Comparison of ENCODE assay signal across 4 cellular contexts in the genomic region with DNA sequence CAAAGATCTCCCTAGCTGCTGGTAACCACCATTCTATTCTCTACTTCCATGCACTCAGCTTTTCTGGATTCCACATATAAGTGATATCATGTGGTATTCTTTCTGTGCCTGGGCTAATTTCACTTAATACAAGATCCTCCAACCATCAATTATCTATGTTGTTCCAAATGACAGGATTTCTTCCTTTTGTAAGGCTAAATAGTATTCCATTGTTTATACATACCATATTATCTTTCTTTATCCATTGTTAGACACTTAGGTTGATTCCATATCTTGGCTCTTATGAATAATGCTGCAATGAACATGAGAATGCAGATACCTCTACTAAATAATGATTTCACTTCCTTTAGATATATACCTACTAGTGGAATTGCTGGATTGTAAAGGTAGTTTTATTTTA.
TF ChIP-seq lines count a peak whose summit lies in the region.

No MANE protein-coding gene starts in this region.

TF ChIP-seq in SK-N-SH treated with all-trans-retinoic acid at 6 μM for 48 hours, 23 proteins besides CTCF, POLR2A, EP300 and RAD21:
- peak; percentile 56; the same call in 1 of the 2 replicates for TF ChIP-seq ZNF8 (CRISPR knock-in tag; IDR thresholded peaks at IDR 0.05)
- no peak for TF ChIP-seq CSDC2 (CRISPR knock-in tag; IDR thresholded peaks at IDR 0.05)

TF ChIP-seq in SK-N-SH, 30 proteins besides CTCF, POLR2A, EP300 and RAD21:
- no peak for TF ChIP-seq EZH2phosphoT487 (IDR thresholded peaks at IDR 0.05; ENCODE audit: borderline replicate concordance, low read depth)
- no peak for TF ChIP-seq JUND (IDR thresholded peaks at IDR 0.05)
- no peak for TF ChIP-seq TAF1 (IDR thresholded peaks at IDR 0.05; ENCODE audit: borderline replicate concordance, low read depth, low read length)
- TF ChIP-seq MXI1 (IDR thresholded peaks at IDR 0.05; ENCODE audit: low read depth, low read length): no peak
- no peak for TF ChIP-seq RXRA (IDR thresholded peaks at IDR 0.05; ENCODE audit: borderline replicate concordance, low read depth)
- TF ChIP-seq, protein P1, sequence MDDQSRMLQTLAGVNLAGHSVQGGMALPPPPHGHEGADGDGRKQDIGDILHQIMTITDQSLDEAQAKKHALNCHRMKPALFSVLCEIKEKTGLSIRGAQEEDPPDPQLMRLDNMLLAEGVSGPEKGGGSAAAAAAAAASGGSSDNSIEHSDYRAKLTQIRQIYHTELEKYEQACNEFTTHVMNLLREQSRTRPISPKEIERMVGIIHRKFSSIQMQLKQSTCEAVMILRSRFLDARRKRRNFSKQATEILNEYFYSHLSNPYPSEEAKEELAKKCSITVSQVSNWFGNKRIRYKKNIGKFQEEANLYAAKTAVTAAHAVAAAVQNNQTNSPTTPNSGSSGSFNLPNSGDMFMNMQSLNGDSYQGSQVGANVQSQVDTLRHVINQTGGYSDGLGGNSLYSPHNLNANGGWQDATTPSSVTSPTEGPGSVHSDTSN (IDR thresholded peaks at IDR 0.05): no peak
- TF ChIP-seq FOXM1 (IDR thresholded peaks at IDR 0.05; ENCODE audit: low read depth): no peak
- no peak for TF ChIP-seq FOXJ3 (CRISPR knock-in tag; IDR thresholded peaks at IDR 0.05)
- TF ChIP-seq, protein P2, sequence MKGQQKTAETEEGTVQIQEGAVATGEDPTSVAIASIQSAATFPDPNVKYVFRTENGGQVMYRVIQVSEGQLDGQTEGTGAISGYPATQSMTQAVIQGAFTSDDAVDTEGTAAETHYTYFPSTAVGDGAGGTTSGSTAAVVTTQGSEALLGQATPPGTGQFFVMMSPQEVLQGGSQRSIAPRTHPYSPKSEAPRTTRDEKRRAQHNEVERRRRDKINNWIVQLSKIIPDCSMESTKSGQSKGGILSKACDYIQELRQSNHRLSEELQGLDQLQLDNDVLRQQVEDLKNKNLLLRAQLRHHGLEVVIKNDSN (IDR thresholded peaks at IDR 0.05; ENCODE audit: borderline replicate concordance, low read depth): no peak
- TF ChIP-seq, protein P3, sequence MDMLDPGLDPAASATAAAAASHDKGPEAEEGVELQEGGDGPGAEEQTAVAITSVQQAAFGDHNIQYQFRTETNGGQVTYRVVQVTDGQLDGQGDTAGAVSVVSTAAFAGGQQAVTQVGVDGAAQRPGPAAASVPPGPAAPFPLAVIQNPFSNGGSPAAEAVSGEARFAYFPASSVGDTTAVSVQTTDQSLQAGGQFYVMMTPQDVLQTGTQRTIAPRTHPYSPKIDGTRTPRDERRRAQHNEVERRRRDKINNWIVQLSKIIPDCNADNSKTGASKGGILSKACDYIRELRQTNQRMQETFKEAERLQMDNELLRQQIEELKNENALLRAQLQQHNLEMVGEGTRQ (IDR thresholded peaks at IDR 0.05; ENCODE audit: borderline replicate concordance, low read depth, low read length): no peak
TF ChIP-seq in SK-N-SH: peak in this region for 0.

TF ChIP-seq in HEK293, 187 proteins besides CTCF, POLR2A, EP300 and RAD21:
- TF ChIP-seq ZNF146 (tag by site-specific recombination; IDR thresholded peaks at IDR 0.05): peak; percentile 51; the same call in 1 of the 2 replicates
- TF ChIP-seq, protein P4, sequence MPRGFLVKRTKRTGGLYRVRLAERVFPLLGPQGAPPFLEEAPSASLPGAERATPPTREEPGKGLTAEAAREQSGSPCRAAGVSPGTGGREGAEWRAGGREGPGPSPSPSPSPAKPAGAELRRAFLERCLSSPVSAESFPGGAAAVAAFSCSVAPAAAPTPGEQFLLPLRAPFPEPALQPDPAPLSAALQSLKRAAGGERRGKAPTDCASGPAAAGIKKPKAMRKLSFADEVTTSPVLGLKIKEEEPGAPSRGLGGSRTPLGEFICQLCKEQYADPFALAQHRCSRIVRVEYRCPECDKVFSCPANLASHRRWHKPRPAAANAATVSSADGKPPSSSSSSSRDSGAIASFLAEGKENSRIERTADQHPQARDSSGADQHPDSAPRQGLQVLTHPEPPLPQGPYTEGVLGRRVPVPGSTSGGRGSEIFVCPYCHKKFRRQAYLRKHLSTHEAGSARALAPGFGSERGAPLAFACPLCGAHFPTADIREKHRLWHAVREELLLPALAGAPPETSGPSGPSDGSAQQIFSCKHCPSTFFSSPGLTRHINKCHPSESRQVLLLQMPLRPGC (tag by site-specific recombination; IDR thresholded peaks at IDR 0.05): no peak

TF ChIP-seq in K562, 482 proteins besides CTCF, POLR2A, EP300 and RAD21 (continued from another document):
- peak; percentile 44 for TF ChIP-seq RBM25 (IDR thresholded peaks at IDR 0.05; ENCODE audit: low read depth, low read length, severe bottlenecking)
- TF ChIP-seq ZNF146 (CRISPR knock-in tag; IDR thresholded peaks at IDR 0.05; ENCODE audit: unreplicated experiment): peak; percentile 62
- TF ChIP-seq NFIX (CRISPR knock-in tag; IDR thresholded peaks at IDR 0.05; ENCODE audit: low read depth): no peak
- TF ChIP-seq, protein P5, sequence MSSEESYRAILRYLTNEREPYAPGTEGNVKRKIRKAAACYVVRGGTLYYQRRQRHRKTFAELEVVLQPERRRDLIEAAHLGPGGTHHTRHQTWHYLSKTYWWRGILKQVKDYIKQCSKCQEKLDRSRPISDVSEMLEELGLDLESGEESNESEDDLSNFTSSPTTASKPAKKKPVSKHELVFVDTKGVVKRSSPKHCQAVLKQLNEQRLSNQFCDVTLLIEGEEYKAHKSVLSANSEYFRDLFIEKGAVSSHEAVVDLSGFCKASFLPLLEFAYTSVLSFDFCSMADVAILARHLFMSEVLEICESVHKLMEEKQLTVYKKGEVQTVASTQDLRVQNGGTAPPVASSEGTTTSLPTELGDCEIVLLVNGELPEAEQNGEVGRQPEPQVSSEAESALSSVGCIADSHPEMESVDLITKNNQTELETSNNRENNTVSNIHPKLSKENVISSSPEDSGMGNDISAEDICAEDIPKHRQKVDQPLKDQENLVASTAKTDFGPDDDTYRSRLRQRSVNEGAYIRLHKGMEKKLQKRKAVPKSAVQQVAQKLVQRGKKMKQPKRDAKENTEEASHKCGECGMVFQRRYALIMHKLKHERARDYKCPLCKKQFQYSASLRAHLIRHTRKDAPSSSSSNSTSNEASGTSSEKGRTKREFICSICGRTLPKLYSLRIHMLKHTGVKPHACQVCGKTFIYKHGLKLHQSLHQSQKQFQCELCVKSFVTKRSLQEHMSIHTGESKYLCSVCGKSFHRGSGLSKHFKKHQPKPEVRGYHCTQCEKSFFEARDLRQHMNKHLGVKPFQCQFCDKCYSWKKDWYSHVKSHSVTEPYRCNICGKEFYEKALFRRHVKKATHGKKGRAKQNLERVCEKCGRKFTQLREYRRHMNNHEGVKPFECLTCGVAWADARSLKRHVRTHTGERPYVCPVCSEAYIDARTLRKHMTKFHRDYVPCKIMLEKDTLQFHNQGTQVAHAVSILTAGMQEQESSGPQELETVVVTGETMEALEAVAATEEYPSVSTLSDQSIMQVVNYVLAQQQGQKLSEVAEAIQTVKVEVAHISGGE (CRISPR knock-in tag; IDR thresholded peaks at IDR 0.05): no peak
TF ChIP-seq in K562: peak in this region for 2.
